In the genomic region with DNA sequence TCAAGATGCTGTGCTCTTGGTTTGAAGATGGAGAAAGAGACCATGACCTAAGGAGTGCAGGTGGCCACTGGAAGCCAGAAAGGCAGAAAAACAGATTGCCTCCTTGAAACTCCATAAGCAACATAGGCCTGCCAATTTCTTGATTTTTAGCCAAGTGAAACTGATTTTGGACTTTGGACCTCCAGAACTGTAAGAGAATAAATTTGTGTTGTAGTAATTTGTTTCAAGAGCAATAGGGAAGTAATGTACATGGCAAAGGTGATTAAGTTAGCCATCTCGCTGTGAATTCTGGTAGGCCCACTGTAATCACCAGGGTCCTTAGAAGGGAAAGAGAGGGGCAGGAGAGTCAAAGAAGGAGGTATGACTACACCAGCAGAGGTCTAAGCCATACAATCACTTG, we compare ENCODE assay signal across 9 cellular contexts.
"Had no signal": no experiment of that assay in that cellular context is flagged by ENCODE, and none has a peak within 500 bp of the region (broad histone marks: within the 10 kb centered on the region; RNA-seq: fewer than 3 reads in every experiment).

No MANE protein-coding gene starts in this region.

- H3K27ac Mint-ChIP-seq: HFFc6, IgD-negative memory B cell had no signal

- H3K4me3 Mint-ChIP-seq: HFFc6 had no signal

- H3K36me3 Mint-ChIP-seq: IgD-negative memory B cell had no signal

- H3K9me3 Mint-ChIP-seq: HFFc6 had no signal

- H3K9ac ChIP-seq: GM23248, KMS-11 had no signal

- ATAC-seq: HCT116 had no signal

- H3K27me3 Mint-ChIP-seq: IgD-negative memory B cell had no signal

- DNase-seq: GOT3, H7, KBM-7 had no signal

- H3K4me3 ChIP-seq: GM23248, HAP-1 had no signal

- H3K36me3 ChIP-seq: HAP-1 had no signal

- H3K27ac ChIP-seq: GM23248, KMS-11 had no signal

- H3K9me3 ChIP-seq: HAP-1 had no signal
